In genomic region chr6:23218751-23219150, GRCh38 we compare ENCODE assay signal across 13 cellular contexts.
DNase-seq lines count a peak whose midpoint lies in the region; ATAC-seq and TF ChIP-seq lines count a peak whose summit lies in the region.
"Had no signal": no experiment of that assay in that cellular context is flagged by ENCODE, and none has a peak within 500 bp of the region (broad histone marks: within the 10 kb centered on the region; RNA-seq: fewer than 3 reads in every experiment).

No MANE protein-coding gene starts in this region.

- DNase-seq in DMS153 treated with DMSO at 0.1 percent for 48 hours (lab: John Stamatoyannopoulos, UW; ENCODE audit: unreplicated experiment) (peak; percentile 34), NCI-H2029 (lab: John Stamatoyannopoulos, UW) (peak; percentile 69), left kidney (ENCODE audit: low read depth, low spot score) (peak; percentile 1), cerebellar nuclear complex (lab: John Stamatoyannopoulos, UW) (no peak), cortex of kidney (lab: John Stamatoyannopoulos, UW) (no peak), GM19238 (ENCODE audit: insufficient read length, low spot score) (no peak)
- DNase-seq: activated CD4-positive, CD25-positive, alpha-beta regulatory T cell treated with anti-CD3 and anti-CD28 coated beads, Interleukin-2, amount 50 U/mL, for 72 hours; activated naive CD8-positive, alpha-beta T cell treated with anti-CD3 and anti-CD28 coated beads for 36 hours; DMS79; gastrocnemius medialis; psoas muscle had no signal

- ATAC-seq in SK-N-SH treated with all-trans-retinoic acid at 6 μM for 48 hours (no peak), HG02981 (IDR thresholded peaks at IDR 0.05; ENCODE audit: unreplicated experiment) (no peak)
- ATAC-seq: gastrocnemius medialis, psoas muscle had no signal

TF ChIP-seq in SK-N-SH treated with all-trans-retinoic acid at 6 μM for 48 hours, 23 proteins besides CTCF, POLR2A, EP300 and RAD21:
- TF ChIP-seq TOX (CRISPR knock-in tag; IDR thresholded peaks at IDR 0.05; ENCODE audit: borderline replicate concordance) (no peak), GLIS3 (CRISPR knock-in tag; IDR thresholded peaks at IDR 0.05) (no peak; the same call in 1 of the 2 replicates), OSR1 (CRISPR knock-in tag; IDR thresholded peaks at IDR 0.05) (no peak), CSRNP3 (CRISPR knock-in tag; IDR thresholded peaks at IDR 0.05) (0 out of 2 replicates have a peak, but pooled peaks have one; percentile 42), ZNF565 (CRISPR knock-in tag; conservative IDR thresholded peaks at IDR 0.05; ENCODE audit: low read depth) (no peak), ARNTL (CRISPR knock-in tag; IDR thresholded peaks at IDR 0.05; ENCODE audit: borderline replicate concordance, low read depth) (no peak), ISL1 (CRISPR knock-in tag; IDR thresholded peaks at IDR 0.05) (peak; percentile 60), CREB5 (CRISPR knock-in tag; IDR thresholded peaks at IDR 0.05; ENCODE audit: low read depth) (0 out of 2 replicates have a peak, but pooled peaks have one; percentile 51), ZFP3 (CRISPR knock-in tag; IDR thresholded peaks at IDR 0.05) (peak; percentile 51; the same call in 1 of the 2 replicates), TCF4 (CRISPR knock-in tag; IDR thresholded peaks at IDR 0.05; ENCODE audit: borderline replicate concordance) (peak; percentile 94), ZNF8 (CRISPR knock-in tag; IDR thresholded peaks at IDR 0.05) (no peak), BACH2 (CRISPR knock-in tag; IDR thresholded peaks at IDR 0.05; ENCODE audit: borderline replicate concordance) (no peak), CSDC2 (CRISPR knock-in tag; IDR thresholded peaks at IDR 0.05) (no peak), ESRRG (CRISPR knock-in tag; IDR thresholded peaks at IDR 0.05) (0 out of 2 replicates have a peak, but pooled peaks have one; percentile 39)
- TF ChIP-seq, protein P1, sequence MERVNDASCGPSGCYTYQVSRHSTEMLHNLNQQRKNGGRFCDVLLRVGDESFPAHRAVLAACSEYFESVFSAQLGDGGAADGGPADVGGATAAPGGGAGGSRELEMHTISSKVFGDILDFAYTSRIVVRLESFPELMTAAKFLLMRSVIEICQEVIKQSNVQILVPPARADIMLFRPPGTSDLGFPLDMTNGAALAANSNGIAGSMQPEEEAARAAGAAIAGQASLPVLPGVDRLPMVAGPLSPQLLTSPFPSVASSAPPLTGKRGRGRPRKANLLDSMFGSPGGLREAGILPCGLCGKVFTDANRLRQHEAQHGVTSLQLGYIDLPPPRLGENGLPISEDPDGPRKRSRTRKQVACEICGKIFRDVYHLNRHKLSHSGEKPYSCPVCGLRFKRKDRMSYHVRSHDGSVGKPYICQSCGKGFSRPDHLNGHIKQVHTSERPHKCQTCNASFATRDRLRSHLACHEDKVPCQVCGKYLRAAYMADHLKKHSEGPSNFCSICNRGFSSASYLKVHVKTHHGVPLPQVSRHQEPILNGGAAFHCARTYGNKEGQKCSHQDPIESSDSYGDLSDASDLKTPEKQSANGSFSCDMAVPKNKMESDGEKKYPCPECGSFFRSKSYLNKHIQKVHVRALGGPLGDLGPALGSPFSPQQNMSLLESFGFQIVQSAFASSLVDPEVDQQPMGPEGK (CRISPR knock-in tag; IDR thresholded peaks at IDR 0.05; ENCODE audit: borderline replicate concordance), result no peak
- TF ChIP-seq, protein P2, sequence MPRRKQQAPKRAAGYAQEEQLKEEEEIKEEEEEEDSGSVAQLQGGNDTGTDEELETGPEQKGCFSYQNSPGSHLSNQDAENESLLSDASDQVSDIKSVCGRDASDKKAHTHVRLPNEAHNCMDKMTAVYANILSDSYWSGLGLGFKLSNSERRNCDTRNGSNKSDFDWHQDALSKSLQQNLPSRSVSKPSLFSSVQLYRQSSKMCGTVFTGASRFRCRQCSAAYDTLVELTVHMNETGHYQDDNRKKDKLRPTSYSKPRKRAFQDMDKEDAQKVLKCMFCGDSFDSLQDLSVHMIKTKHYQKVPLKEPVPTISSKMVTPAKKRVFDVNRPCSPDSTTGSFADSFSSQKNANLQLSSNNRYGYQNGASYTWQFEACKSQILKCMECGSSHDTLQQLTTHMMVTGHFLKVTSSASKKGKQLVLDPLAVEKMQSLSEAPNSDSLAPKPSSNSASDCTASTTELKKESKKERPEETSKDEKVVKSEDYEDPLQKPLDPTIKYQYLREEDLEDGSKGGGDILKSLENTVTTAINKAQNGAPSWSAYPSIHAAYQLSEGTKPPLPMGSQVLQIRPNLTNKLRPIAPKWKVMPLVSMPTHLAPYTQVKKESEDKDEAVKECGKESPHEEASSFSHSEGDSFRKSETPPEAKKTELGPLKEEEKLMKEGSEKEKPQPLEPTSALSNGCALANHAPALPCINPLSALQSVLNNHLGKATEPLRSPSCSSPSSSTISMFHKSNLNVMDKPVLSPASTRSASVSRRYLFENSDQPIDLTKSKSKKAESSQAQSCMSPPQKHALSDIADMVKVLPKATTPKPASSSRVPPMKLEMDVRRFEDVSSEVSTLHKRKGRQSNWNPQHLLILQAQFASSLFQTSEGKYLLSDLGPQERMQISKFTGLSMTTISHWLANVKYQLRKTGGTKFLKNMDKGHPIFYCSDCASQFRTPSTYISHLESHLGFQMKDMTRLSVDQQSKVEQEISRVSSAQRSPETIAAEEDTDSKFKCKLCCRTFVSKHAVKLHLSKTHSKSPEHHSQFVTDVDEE (CRISPR knock-in tag; IDR thresholded peaks at IDR 0.05), result peak; percentile 95

Comparison
In these comparisons a context has a peak if more than half of its experiments do, and no peak if none do; other contexts are left out.
1. DNase-seq: peak in DMS153 treated with DMSO at 0.1 percent for 48 hours (single experiment), NCI-H2029 (single experiment) and left kidney (single experiment); none in cerebellar nuclear complex (0 of 2), cortex of kidney (single experiment) and GM19238 (single experiment).